Comparison of ENCODE assay signal across 13 cellular contexts in the genomic region with DNA sequence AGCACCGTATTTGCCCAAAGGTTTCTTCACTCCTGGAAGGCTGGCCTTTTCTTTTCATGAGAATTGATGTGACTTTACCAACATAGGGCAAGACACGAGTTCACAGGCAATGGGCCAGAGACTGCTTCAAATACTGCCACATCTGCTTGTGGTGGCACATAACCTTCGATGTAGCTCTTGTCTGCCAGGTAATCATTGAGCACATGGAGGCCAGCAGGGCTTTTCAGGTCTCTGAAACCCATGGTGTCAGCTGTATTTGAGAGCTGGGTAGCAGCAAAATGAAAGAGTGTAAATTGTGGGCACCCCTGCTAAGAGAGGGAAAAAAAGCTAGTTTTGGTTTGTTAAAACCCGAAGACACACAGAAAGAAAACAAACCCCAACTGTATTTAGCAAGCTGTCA.
DNase-seq lines count a peak whose midpoint lies in the region; ATAC-seq and TF ChIP-seq lines count a peak whose summit lies in the region.
"Had no signal": no experiment of that assay in that cellular context is flagged by ENCODE, and none has a peak within 500 bp of the region (broad histone marks: within the 10 kb centered on the region; RNA-seq: fewer than 3 reads in every experiment).

No MANE protein-coding gene starts in this region.

- peak overlapping the region; percentile 56; the same call in 1 of the 2 replicates for H3K9ac ChIP-seq in KMS-11
- H3K9ac ChIP-seq: BLaER1 treated with 17β-estradiol and CSF1 and Interleukin-3, amounts not matched to agents 10 nM and 100 nM; GM23248 had no signal

- H3K4me1 ChIP-seq in KMS-11 (ENCODE audit: low read depth, poor library complexity, severe bottlenecking), result peaks cover 51% of the 10 kb centered on the region
- no peaks in the 10 kb centered on the region for H3K4me1 ChIP-seq in osteoblast (ENCODE audit: insufficient read depth, low read length)
- H3K4me1 ChIP-seq: BLaER1 treated with 17β-estradiol and CSF1 and Interleukin-3, amounts not matched to agents 10 nM and 100 nM; HAP-1 had no signal

- TF ChIP-seq CTCF in KMS-11 (conservative IDR thresholded peaks at IDR 0.05; ENCODE audit: low read depth, low read length) (no peak), osteoblast (IDR thresholded peaks at IDR 0.05; ENCODE audit: extremely low read depth, low read depth, low read length) (no peak)

- H4K20me1 ChIP-seq in KMS-11 (ENCODE audit: insufficient read depth), result no peaks in the 10 kb centered on the region
- no peaks in the 10 kb centered on the region for H4K20me1 ChIP-seq in osteoblast (ENCODE audit: insufficient read depth, low read length)
- H4K20me1 ChIP-seq: BLaER1 treated with 17β-estradiol and CSF1 and Interleukin-3, amounts not matched to agents 10 nM and 100 nM had no signal

- H3K79me2 ChIP-seq in KMS-11 (ENCODE audit: insufficient read depth, low read depth) (no peaks in the 10 kb centered on the region), osteoblast (ENCODE audit: insufficient read depth, low read length) (no peaks in the 10 kb centered on the region)

- H2AFZ ChIP-seq in KMS-11 (ENCODE audit: low read depth), result peak overlapping the region; percentile 47
- H2AFZ ChIP-seq in osteoblast (ENCODE audit: low read length), result peak overlapping the region; percentile 37
- H2AFZ ChIP-seq: GM23248 had no signal

- H3K27me3 ChIP-seq in KMS-11 (ENCODE audit: insufficient read depth, low read depth) (no peaks in the 10 kb centered on the region), osteoblast (ENCODE audit: insufficient read depth, low read length) (no peaks in the 10 kb centered on the region)
- H3K27me3 ChIP-seq: BLaER1 treated with 17β-estradiol and CSF1 and Interleukin-3, amounts not matched to agents 10 nM and 100 nM had no signal

- H3K27ac ChIP-seq in KMS-11 (peak overlapping the region; percentile 86), osteoblast (ENCODE audit: low read depth, low read length) (no peak overlapping the region)
- H3K27ac ChIP-seq: BLaER1 treated with 17β-estradiol and CSF1 and Interleukin-3, amounts not matched to agents 10 nM and 100 nM; GM23248 had no signal

- H3K36me3 ChIP-seq in KMS-11 (ENCODE audit: insufficient read depth) (no peaks in the 10 kb centered on the region), osteoblast (ENCODE audit: insufficient read depth, low read length) (no peaks in the 10 kb centered on the region)
- H3K36me3 ChIP-seq: BLaER1 treated with 17β-estradiol and CSF1 and Interleukin-3, amounts not matched to agents 10 nM and 100 nM; HAP-1 had no signal

- H3K4me3 ChIP-seq in KMS-11 (IDR thresholded peaks at IDR 0.05; ENCODE audit: insufficient read depth, low read depth, low read length) (peak overlapping the region; percentile 44), osteoblast (ENCODE audit: insufficient read depth, low read length) (no peak overlapping the region)
- H3K4me3 ChIP-seq: BLaER1 treated with 17β-estradiol and CSF1 and Interleukin-3, amounts not matched to agents 10 nM and 100 nM; GM23248; HAP-1 had no signal

- no peaks in the 10 kb centered on the region for H3K9me3 ChIP-seq in osteoblast (ENCODE audit: low read depth, low read length)
- H3K9me3 ChIP-seq: HAP-1 had no signal

- H3K4me2 ChIP-seq in KMS-11 (peak overlapping the region; percentile 62), osteoblast (ENCODE audit: insufficient read depth, low read length) (no peak overlapping the region)
- H3K4me2 ChIP-seq: BLaER1 treated with 17β-estradiol and CSF1 and Interleukin-3, amounts not matched to agents 10 nM and 100 nM had no signal

- no peak for ATAC-seq in HG03196 (IDR thresholded peaks at IDR 0.05; ENCODE audit: unreplicated experiment)
- ATAC-seq: CD8-positive, alpha-beta T cell had no signal

- DNase-seq in DMS 273 (lab: John Stamatoyannopoulos, UW; ENCODE audit: unreplicated experiment), result peak; percentile 54
- DNase-seq in DMS 273 treated with DMSO at 0.1 percent for 48 hours (lab: John Stamatoyannopoulos, UW), result no peak
- peak; percentile 85 for DNase-seq in RPMI8226
- DNase-seq in osteoblast (ENCODE audit: insufficient read length, low spot score, missing footprints), result no peak
- DNase-seq in AG08395 (ENCODE audit: low spot score), result no peak
- DNase-seq: 8988T; Calu3; CD8-positive, alpha-beta T cell; GM23248 had no signal

Comparison
In these comparisons a context has a peak if more than half of its experiments do, and no peak if none do; other contexts are left out.
1. DNase-seq: peak in DMS 273 (single experiment) and RPMI8226 (single experiment); none in DMS 273 treated with DMSO at 0.1 percent for 48 hours (single experiment), osteoblast (single experiment) and AG08395 (single experiment).